22 cellular contexts compared by ENCODE assay signal in the genomic region with DNA sequence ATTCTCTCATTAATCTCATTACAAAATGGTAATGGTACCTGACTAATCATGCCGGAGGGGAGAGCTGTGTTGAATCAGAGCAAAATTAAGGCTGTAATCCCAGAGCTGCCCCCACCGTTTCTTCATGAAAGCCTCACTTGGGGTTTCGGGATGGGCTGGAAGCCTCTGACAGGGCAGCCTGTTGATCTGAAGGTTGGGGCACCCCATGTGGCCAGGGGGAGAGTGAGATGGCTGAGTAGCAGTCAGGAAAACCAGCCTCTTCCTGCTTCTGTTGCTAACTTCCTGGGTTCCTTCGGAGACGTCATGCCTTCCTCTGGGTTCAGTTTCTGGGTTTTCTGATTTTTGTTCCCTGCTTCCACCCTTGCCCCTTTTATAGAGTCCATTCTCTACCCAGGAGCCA.
DNase-seq lines count a peak whose midpoint lies in the region; ATAC-seq and TF ChIP-seq lines count a peak whose summit lies in the region.
"Had no signal": no experiment of that assay in that cellular context is flagged by ENCODE, and none has a peak within 500 bp of the region (broad histone marks: within the 10 kb centered on the region; RNA-seq: fewer than 3 reads in every experiment).

No MANE protein-coding gene starts in this region.

- DNase-seq in NCI-H82 (lab: John Stamatoyannopoulos, UW), result peak; percentile 23
- DNase-seq in NCI-H82 treated with DMSO at 0.1 percent for 48 hours (lab: John Stamatoyannopoulos, UW; ENCODE audit: unreplicated experiment), result no peak
- DNase-seq in WTC11 (ENCODE audit: low spot score), result no peak
- no peak for DNase-seq in foreskin keratinocyte
- DNase-seq in osteocyte (ENCODE audit: extremely low spot score, unreplicated experiment), result no peak
- DNase-seq in progenitor cell of endocrine pancreas (ENCODE audit: low spot score, unreplicated experiment), result no peak
- DNase-seq in DMS53 (lab: John Stamatoyannopoulos, UW), result no peak
- DNase-seq: BE2C; CD4-positive, CD25-positive, alpha-beta regulatory T cell; DMS153; GM23248; HCEC 1CT; NCI-H1092; NCI-H1417 treated with DMSO at 0.1 percent for 48 hours; NCI-H1694 treated with DMSO at 0.1 percent for 48 hours; NCI-H2081; NCI-H2227 treated with DMSO at 0.1 percent for 48 hours; NCI-H510A; NCI-H69; SIG-M5 had no signal

- H3K9me3 Mint-ChIP-seq in WTC11 (peaks cover 9% of the 10 kb centered on the region), osteocyte (ENCODE audit: unreplicated experiment) (peaks cover 17% of the 10 kb centered on the region), progenitor cell of endocrine pancreas (ENCODE audit: low read depth) (peaks cover 5% of the 10 kb centered on the region)

- peaks cover 54% of the 10 kb centered on the region for H3K27me3 ChIP-seq in foreskin keratinocyte

- CTCF ChIA-PET in WTC11 (lab: Charles Lee), result no interaction called here

- peaks cover 4% of the 10 kb centered on the region for H3K36me3 Mint-ChIP-seq in WTC11
- no peaks in the 10 kb centered on the region for H3K36me3 Mint-ChIP-seq in osteocyte (ENCODE audit: unreplicated experiment)
- H3K36me3 Mint-ChIP-seq in progenitor cell of endocrine pancreas (ENCODE audit: insufficient read depth), result no peaks in the 10 kb centered on the region
- H3K36me3 Mint-ChIP-seq: CD4-positive, CD25-positive, alpha-beta regulatory T cell had no signal

- ATAC-seq in WTC11, result peak; percentile 54
- ATAC-seq in foreskin keratinocyte, result peak; percentile 18
- ATAC-seq in HG03342 (IDR thresholded peaks at IDR 0.05; ENCODE audit: unreplicated experiment), result no peak

- no peak overlapping the region for H3K27ac Mint-ChIP-seq in WTC11
- peak overlapping the region; percentile 69 for H3K27ac Mint-ChIP-seq in osteocyte (ENCODE audit: unreplicated experiment)
- H3K27ac Mint-ChIP-seq in progenitor cell of endocrine pancreas, result no peak overlapping the region
- H3K27ac Mint-ChIP-seq: CD4-positive, CD25-positive, alpha-beta regulatory T cell had no signal

- no peak overlapping the region for H3K27ac ChIP-seq in foreskin keratinocyte
- H3K27ac ChIP-seq: 22Rv1, GM23248 had no signal

- POLR2A ChIA-PET in WTC11 (lab: Charles Lee), result no interaction called here

- TF ChIP-seq CTCF in WTC11 (IDR thresholded peaks at IDR 0.05) (no peak), foreskin keratinocyte (conservative IDR thresholded peaks at IDR 0.05) (no peak), osteocyte (IDR thresholded peaks at IDR 0.05) (no peak), progenitor cell of endocrine pancreas (IDR thresholded peaks at IDR 0.05; ENCODE audit: unreplicated experiment) (no peak)

- H3K4me3 Mint-ChIP-seq in WTC11, result no peak overlapping the region
- no peak overlapping the region for H3K4me3 Mint-ChIP-seq in osteocyte (ENCODE audit: unreplicated experiment)
- H3K4me3 Mint-ChIP-seq in progenitor cell of endocrine pancreas (ENCODE audit: low read depth), result no peak overlapping the region
- H3K4me3 Mint-ChIP-seq: CD4-positive, CD25-positive, alpha-beta regulatory T cell had no signal

- H3K27me3 Mint-ChIP-seq in WTC11 (ENCODE audit: low read depth) (peaks cover 8% of the 10 kb centered on the region; the same call in 1 of the 2 replicates), osteocyte (ENCODE audit: unreplicated experiment) (peaks cover 10% of the 10 kb centered on the region), progenitor cell of endocrine pancreas (peaks cover 19% of the 10 kb centered on the region)

- no peaks in the 10 kb centered on the region for H3K4me1 ChIP-seq in foreskin keratinocyte
- H3K4me1 ChIP-seq: BE2C had no signal

- H3K4me1 Mint-ChIP-seq in WTC11, result peaks cover 34% of the 10 kb centered on the region
- H3K4me1 Mint-ChIP-seq in osteocyte (ENCODE audit: unreplicated experiment), result peaks cover 43% of the 10 kb centered on the region
- peaks cover 2% of the 10 kb centered on the region for H3K4me1 Mint-ChIP-seq in progenitor cell of endocrine pancreas (ENCODE audit: low read depth)
- H3K4me1 Mint-ChIP-seq: CD4-positive, CD25-positive, alpha-beta regulatory T cell had no signal

TF ChIP-seq in WTC11, 78 proteins besides CTCF, POLR2A, EP300 and RAD21 (continues in another document):
- TF ChIP-seq, protein P1, sequence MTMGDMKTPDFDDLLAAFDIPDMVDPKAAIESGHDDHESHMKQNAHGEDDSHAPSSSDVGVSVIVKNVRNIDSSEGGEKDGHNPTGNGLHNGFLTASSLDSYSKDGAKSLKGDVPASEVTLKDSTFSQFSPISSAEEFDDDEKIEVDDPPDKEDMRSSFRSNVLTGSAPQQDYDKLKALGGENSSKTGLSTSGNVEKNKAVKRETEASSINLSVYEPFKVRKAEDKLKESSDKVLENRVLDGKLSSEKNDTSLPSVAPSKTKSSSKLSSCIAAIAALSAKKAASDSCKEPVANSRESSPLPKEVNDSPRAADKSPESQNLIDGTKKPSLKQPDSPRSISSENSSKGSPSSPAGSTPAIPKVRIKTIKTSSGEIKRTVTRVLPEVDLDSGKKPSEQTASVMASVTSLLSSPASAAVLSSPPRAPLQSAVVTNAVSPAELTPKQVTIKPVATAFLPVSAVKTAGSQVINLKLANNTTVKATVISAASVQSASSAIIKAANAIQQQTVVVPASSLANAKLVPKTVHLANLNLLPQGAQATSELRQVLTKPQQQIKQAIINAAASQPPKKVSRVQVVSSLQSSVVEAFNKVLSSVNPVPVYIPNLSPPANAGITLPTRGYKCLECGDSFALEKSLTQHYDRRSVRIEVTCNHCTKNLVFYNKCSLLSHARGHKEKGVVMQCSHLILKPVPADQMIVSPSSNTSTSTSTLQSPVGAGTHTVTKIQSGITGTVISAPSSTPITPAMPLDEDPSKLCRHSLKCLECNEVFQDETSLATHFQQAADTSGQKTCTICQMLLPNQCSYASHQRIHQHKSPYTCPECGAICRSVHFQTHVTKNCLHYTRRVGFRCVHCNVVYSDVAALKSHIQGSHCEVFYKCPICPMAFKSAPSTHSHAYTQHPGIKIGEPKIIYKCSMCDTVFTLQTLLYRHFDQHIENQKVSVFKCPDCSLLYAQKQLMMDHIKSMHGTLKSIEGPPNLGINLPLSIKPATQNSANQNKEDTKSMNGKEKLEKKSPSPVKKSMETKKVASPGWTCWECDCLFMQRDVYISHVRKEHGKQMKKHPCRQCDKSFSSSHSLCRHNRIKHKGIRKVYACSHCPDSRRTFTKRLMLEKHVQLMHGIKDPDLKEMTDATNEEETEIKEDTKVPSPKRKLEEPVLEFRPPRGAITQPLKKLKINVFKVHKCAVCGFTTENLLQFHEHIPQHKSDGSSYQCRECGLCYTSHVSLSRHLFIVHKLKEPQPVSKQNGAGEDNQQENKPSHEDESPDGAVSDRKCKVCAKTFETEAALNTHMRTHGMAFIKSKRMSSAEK (CRISPR knock-in tag; IDR thresholded peaks at IDR 0.05; ENCODE audit: borderline replicate concordance), result no peak
- TF ChIP-seq, protein P2, sequence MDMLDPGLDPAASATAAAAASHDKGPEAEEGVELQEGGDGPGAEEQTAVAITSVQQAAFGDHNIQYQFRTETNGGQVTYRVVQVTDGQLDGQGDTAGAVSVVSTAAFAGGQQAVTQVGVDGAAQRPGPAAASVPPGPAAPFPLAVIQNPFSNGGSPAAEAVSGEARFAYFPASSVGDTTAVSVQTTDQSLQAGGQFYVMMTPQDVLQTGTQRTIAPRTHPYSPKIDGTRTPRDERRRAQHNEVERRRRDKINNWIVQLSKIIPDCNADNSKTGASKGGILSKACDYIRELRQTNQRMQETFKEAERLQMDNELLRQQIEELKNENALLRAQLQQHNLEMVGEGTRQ (CRISPR knock-in tag; IDR thresholded peaks at IDR 0.05), result no peak
- TF ChIP-seq TEAD1 (CRISPR knock-in tag; IDR thresholded peaks at IDR 0.05), result no peak
- no peak for TF ChIP-seq RELA (CRISPR knock-in tag; IDR thresholded peaks at IDR 0.05; ENCODE audit: borderline replicate concordance)
- TF ChIP-seq ZNF138 (CRISPR knock-in tag; conservative IDR thresholded peaks at IDR 0.05), result no peak
- TF ChIP-seq, protein P3, sequence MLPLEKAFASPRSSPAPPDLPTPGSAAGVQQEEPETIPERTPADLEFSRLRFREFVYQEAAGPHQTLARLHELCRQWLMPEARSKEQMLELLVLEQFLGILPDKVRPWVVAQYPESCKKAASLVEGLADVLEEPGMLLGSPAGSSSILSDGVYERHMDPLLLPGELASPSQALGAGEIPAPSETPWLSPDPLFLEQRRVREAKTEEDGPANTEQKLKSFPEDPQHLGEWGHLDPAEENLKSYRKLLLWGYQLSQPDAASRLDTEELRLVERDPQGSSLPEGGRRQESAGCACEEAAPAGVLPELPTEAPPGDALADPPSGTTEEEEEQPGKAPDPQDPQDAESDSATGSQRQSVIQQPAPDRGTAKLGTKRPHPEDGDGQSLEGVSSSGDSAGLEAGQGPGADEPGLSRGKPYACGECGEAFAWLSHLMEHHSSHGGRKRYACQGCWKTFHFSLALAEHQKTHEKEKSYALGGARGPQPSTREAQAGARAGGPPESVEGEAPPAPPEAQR (CRISPR knock-in tag; IDR thresholded peaks at IDR 0.05), result no peak
- no peak for TF ChIP-seq ZNF232 (CRISPR knock-in tag; IDR thresholded peaks at IDR 0.05)
- TF ChIP-seq, protein P4, sequence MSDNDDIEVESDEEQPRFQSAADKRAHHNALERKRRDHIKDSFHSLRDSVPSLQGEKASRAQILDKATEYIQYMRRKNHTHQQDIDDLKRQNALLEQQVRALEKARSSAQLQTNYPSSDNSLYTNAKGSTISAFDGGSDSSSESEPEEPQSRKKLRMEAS (CRISPR knock-in tag; IDR thresholded peaks at IDR 0.05), result no peak
